ENCODE assay signal across 36 cellular contexts in the genomic region with DNA sequence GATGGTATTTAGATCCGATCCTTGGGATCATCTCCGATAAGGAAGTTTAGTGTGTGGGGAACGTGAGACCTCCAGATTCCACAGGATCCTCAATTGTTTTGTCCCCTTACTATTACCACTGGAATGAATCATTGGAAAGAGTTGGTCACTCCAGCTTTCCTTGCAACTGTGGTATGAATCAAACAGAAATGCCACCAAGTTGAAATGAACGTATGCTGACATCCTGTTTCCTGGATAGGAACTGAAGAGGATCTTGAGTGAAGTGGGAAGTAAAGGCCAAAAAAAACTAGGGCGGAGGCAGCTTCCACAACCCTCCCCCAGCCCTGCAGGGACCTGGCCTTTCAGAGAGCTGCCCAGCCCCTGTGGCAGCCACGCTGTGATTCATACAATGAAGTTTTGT. TPM values are rescaled to one million over a fixed set of nuclear protein-coding genes. Genes with fewer than 3 reads are reported as not detected.
"Had no signal": no experiment of that assay in that cellular context is flagged by ENCODE, and none has a peak within 500 bp of the region (broad histone marks: within the 10 kb centered on the region; RNA-seq: fewer than 3 reads in every experiment).

No MANE protein-coding gene starts in this region.

- H3K27ac ChIP-seq: adrenal gland, breast epithelium, cardiac muscle cell, coronary artery, dorsolateral prefrontal cortex, esophagus muscularis mucosa, gastroesophageal sphincter, VCaP had no signal

- H3K27me3 ChIP-seq: adrenal gland, breast epithelium, cardiac muscle cell had no signal

- H3K27ac Mint-ChIP-seq: activated CD8-positive, alpha-beta T cell treated with anti-CD3 and anti-CD28 coated beads for 36 hours; activated naive CD4-positive, alpha-beta T cell treated with anti-CD3 and anti-CD28 coated beads, Interleukin-2, amount 50 U/mL, for 24 hours; activated naive CD8-positive, alpha-beta T cell treated with anti-CD3 and anti-CD28 coated beads for 36 hours; activated naive CD8-positive, alpha-beta T cell treated with anti-CD3 and anti-CD28 coated beads, Interleukin-2, amount 50 U/mL, for 24 hours; activated T-helper 17 cell treated with anti-CD3 and anti-CD28 coated beads, Interleukin-2, amount 50 U/mL, for 72 hours; brain; dendritic cell treated with granulocyte-macrophage colony-stimulating factor and Interleukin-4, amounts not matched to agents 40 ng/mL and 50 ng/mL, for 4 days; T-helper 17 cell; T-helper 2 cell treated with Interferon-gamma antibody and Interleukin-4, amounts not matched to agents 5 μg/mL and 100 μg/mL, for 36 hours; WTC11 had no signal

- H3K27me3 Mint-ChIP-seq: activated CD8-positive, alpha-beta T cell treated with anti-CD3 and anti-CD28 coated beads for 36 hours; activated naive CD8-positive, alpha-beta T cell treated with anti-CD3 and anti-CD28 coated beads for 36 hours; activated naive CD8-positive, alpha-beta T cell treated with anti-CD3 and anti-CD28 coated beads, Interleukin-2, amount 50 U/mL, for 24 hours; activated T-helper 17 cell treated with anti-CD3 and anti-CD28 coated beads, Interleukin-2, amount 50 U/mL, for 72 hours; central memory CD8-positive, alpha-beta T cell; dendritic cell treated with granulocyte-macrophage colony-stimulating factor and Interleukin-4, amounts not matched to agents 40 ng/mL and 50 ng/mL, for 4 days; T-helper 17 cell had no signal

- H3K36me3 Mint-ChIP-seq: activated naive CD4-positive, alpha-beta T cell treated with anti-CD3 and anti-CD28 coated beads, Interleukin-2, amount 50 U/mL, for 24 hours; activated naive CD8-positive, alpha-beta T cell treated with anti-CD3 and anti-CD28 coated beads for 36 hours; brain had no signal

- ATAC-seq: activated CD8-positive, alpha-beta T cell treated with anti-CD3 and anti-CD28 coated beads for 36 hours; activated naive CD8-positive, alpha-beta T cell treated with anti-CD3 and anti-CD28 coated beads, Interleukin-2, amount 50 U/mL, for 24 hours; activated T-cell treated with anti-CD3 and anti-CD28 coated beads, Interleukin-2, amount 50 U/mL, for 4 hours; activated T-helper 17 cell treated with anti-CD3 and anti-CD28 coated beads, Interleukin-2, amount 50 U/mL, for 72 hours; gastroesophageal sphincter; T-helper 17 cell; WTC11 had no signal

- H3K36me3 ChIP-seq: adrenal gland, breast epithelium, esophagus muscularis mucosa, gastroesophageal sphincter had no signal

- H3K9me3 ChIP-seq: adrenal gland, breast epithelium, esophagus muscularis mucosa, gastroesophageal sphincter had no signal

- H3K9me3 Mint-ChIP-seq: activated CD8-positive, alpha-beta T cell treated with anti-CD3 and anti-CD28 coated beads for 36 hours; activated naive CD4-positive, alpha-beta T cell treated with anti-CD3 and anti-CD28 coated beads, Interleukin-2, amount 50 U/mL, for 24 hours; activated naive CD8-positive, alpha-beta T cell treated with anti-CD3 and anti-CD28 coated beads for 36 hours; activated naive CD8-positive, alpha-beta T cell treated with anti-CD3 and anti-CD28 coated beads, Interleukin-2, amount 50 U/mL, for 24 hours; brain; dendritic cell treated with granulocyte-macrophage colony-stimulating factor and Interleukin-4, amounts not matched to agents 40 ng/mL and 50 ng/mL, for 4 days; T-helper 2 cell treated with Interferon-gamma antibody and Interleukin-4, amounts not matched to agents 5 μg/mL and 100 μg/mL, for 36 hours had no signal

- H3K4me1 Mint-ChIP-seq: activated naive CD4-positive, alpha-beta T cell treated with anti-CD3 and anti-CD28 coated beads, Interleukin-2, amount 50 U/mL, for 24 hours; activated naive CD8-positive, alpha-beta T cell treated with anti-CD3 and anti-CD28 coated beads for 36 hours; activated naive CD8-positive, alpha-beta T cell treated with anti-CD3 and anti-CD28 coated beads, Interleukin-2, amount 50 U/mL, for 24 hours; activated T-helper 17 cell treated with anti-CD3 and anti-CD28 coated beads, Interleukin-2, amount 50 U/mL, for 72 hours; brain; central memory CD8-positive, alpha-beta T cell; T-helper 17 cell; WTC11 had no signal

- H3K4me3 Mint-ChIP-seq: activated CD8-positive, alpha-beta T cell treated with anti-CD3 and anti-CD28 coated beads for 36 hours; activated naive CD4-positive, alpha-beta T cell treated with anti-CD3 and anti-CD28 coated beads, Interleukin-2, amount 50 U/mL, for 24 hours; activated naive CD8-positive, alpha-beta T cell treated with anti-CD3 and anti-CD28 coated beads for 36 hours; activated naive CD8-positive, alpha-beta T cell treated with anti-CD3 and anti-CD28 coated beads, Interleukin-2, amount 50 U/mL, for 24 hours; activated T-cell treated with anti-CD3 and anti-CD28 coated beads, Interleukin-2, amount 50 U/mL, for 4 hours; activated T-helper 17 cell treated with anti-CD3 and anti-CD28 coated beads, Interleukin-2, amount 50 U/mL, for 72 hours; brain; central memory CD8-positive, alpha-beta T cell; dendritic cell treated with granulocyte-macrophage colony-stimulating factor and Interleukin-4, amounts not matched to agents 40 ng/mL and 50 ng/mL, for 4 days; T-helper 17 cell; T-helper 2 cell treated with Interferon-gamma antibody and Interleukin-4, amounts not matched to agents 5 μg/mL and 100 μg/mL, for 36 hours; WTC11 had no signal

- H3K4me3 ChIP-seq: adrenal gland, breast epithelium, cardiac muscle cell, coronary artery, dorsolateral prefrontal cortex, esophagus muscularis mucosa, gastroesophageal sphincter had no signal

- DNase-seq: activated CD4-positive, alpha-beta T cell treated with anti-CD3 and anti-CD28 coated beads for 48 hours; activated CD4-positive, alpha-beta T cell treated with anti-CD3 and anti-CD28 coated beads, Interleukin-2, amount 50 U/mL, for 1 hour; activated CD4-positive, alpha-beta T cell treated with anti-CD3 and anti-CD28 coated beads, Interleukin-2, amount 50 U/mL, for 48 hours; activated CD8-positive, alpha-beta memory T cell treated with anti-CD3 and anti-CD28 coated beads for 24 hours; activated CD8-positive, alpha-beta T cell treated with anti-CD3 and anti-CD28 coated beads for 36 hours; activated effector memory CD4-positive, alpha-beta T cell treated with Interleukin-2 at 50 U/mL for 16 hours; activated gamma-delta T cell treated with Interleukin-2 at 50 U/mL for 16 hours; activated naive CD4-positive, alpha-beta T cell treated with Interleukin-2 at 50 U/mL for 16 hours; activated naive CD8-positive, alpha-beta T cell treated with anti-CD3 and anti-CD28 coated beads for 36 hours; activated naive CD8-positive, alpha-beta T cell treated with anti-CD3 and anti-CD28 coated beads, Interleukin-2, amount 50 U/mL, for 24 hours; activated T-cell treated with anti-CD3 and anti-CD28 coated beads, Interleukin-2, amount 50 U/mL, for 4 hours; adrenal gland; amygdala; aorta; dorsolateral prefrontal cortex; effector memory CD4-positive, alpha-beta T cell; erythroblast; foreskin melanocyte; T-helper 1 cell; T-helper 17 cell; T1000 had no signal

- H3K4me1 ChIP-seq: adrenal gland, breast epithelium, esophagus muscularis mucosa, gastroesophageal sphincter had no signal

RNA-seq across cellular contexts. Expression of a gene that starts 24.0 kb away (rescaled TPM):
- total RNA-seq: activated CD8-positive, alpha-beta T cell treated with anti-CD3 and anti-CD28 coated beads for 36 hours; activated naive CD8-positive, alpha-beta T cell treated with anti-CD3 and anti-CD28 coated beads for 36 hours; activated T-cell treated with anti-CD3 and anti-CD28 coated beads, Interleukin-2, amount 50 U/mL, for 4 hours; activated T-helper 17 cell treated with anti-CD3 and anti-CD28 coated beads, Interleukin-2, amount 50 U/mL, for 72 hours; adrenal gland; fibroblast of lung; fibroblast of villous mesenchyme; T-helper 17 cell had no signal
- polyA plus RNA-seq: fibroblast of lung had no signal
